1 cellular context compared by ENCODE assay signal in genomic region chr7:2258661-2259365, GRCh38.
A peak's percentile ranks its signal among the peaks of the same experiment; 100 is the strongest.
TF ChIP-seq lines count a peak whose summit lies in the region.

No MANE protein-coding gene starts in this region.

TF ChIP-seq in GM12878, 131 proteins besides CTCF, POLR2A, EP300 and RAD21 (continued from another document and continues in another):
- TF ChIP-seq MLLT1 (IDR thresholded peaks at IDR 0.05) (peak; percentile 94), ZBTB4 (CRISPR knock-in tag; IDR thresholded peaks at IDR 0.05) (no peak), KLF5 (IDR thresholded peaks at IDR 0.05; ENCODE audit: partially characterized antibody) (no peak), TCF12 (IDR thresholded peaks at IDR 0.05; ENCODE audit: low read depth, low read length) (peak; percentile 61; the same call in 1 of the 2 replicates), ELK1 (IDR thresholded peaks at IDR 0.05; ENCODE audit: low read depth, low read length) (no peak), E2F4 (IDR thresholded peaks at IDR 0.05; ENCODE audit: low read depth, low read length) (no peak), PML (IDR thresholded peaks at IDR 0.05; ENCODE audit: low read length) (no peak), HDAC6 (IDR thresholded peaks at IDR 0.05; ENCODE audit: unreplicated experiment) (no peak), BRCA1 (IDR thresholded peaks at IDR 0.05; ENCODE audit: low read depth, low read length) (no peak), NR2C1 (IDR thresholded peaks at IDR 0.05) (no peak), ZNF384 (IDR thresholded peaks at IDR 0.05; ENCODE audit: borderline replicate concordance, low read depth, low read length) (no peak), NRF1 (conservative IDR thresholded peaks at IDR 0.05; ENCODE audit: low read depth, low read length) (no peak), BACH1 (IDR thresholded peaks at IDR 0.05; ENCODE audit: borderline replicate concordance) (0 out of 2 replicates have a peak, but pooled peaks have one; percentile 37), BCL11A (IDR thresholded peaks at IDR 0.05; ENCODE audit: low read depth, low read length) (no peak), ATF7 (IDR thresholded peaks at IDR 0.05; ENCODE audit: low read depth) (peak; percentile 54; the same call in 1 of the 2 replicates), SMARCA5 (IDR thresholded peaks at IDR 0.05) (no peak; the same call in 1 of the 2 replicates), FOXM1 (IDR thresholded peaks at IDR 0.05; ENCODE audit: low read depth, low read length) (no peak), SIX5 (IDR thresholded peaks at IDR 0.05; ENCODE audit: low read depth, low read length, severe bottlenecking) (no peak), NFIC (IDR thresholded peaks at IDR 0.05; ENCODE audit: low read depth, low read length) (no peak), MEF2B (IDR thresholded peaks at IDR 0.05; ENCODE audit: partially characterized antibody, poor library complexity, severe bottlenecking) (peak; percentile 21), SREBF1 (IDR thresholded peaks at IDR 0.05; ENCODE audit: low read length) (no peak), BCL3 (IDR thresholded peaks at IDR 0.05; ENCODE audit: borderline replicate concordance, insufficient read depth, low read depth, low read length, poor library complexity, severe bottlenecking) (no peak), CREB1 (IDR thresholded peaks at IDR 0.05; ENCODE audit: low read depth) (no peak; the same call in 1 of the 2 replicates), ZNF592 (IDR thresholded peaks at IDR 0.05) (no peak), CBX3 (IDR thresholded peaks at IDR 0.05; ENCODE audit: borderline replicate concordance, low read depth) (no peak), PAX5 (IDR thresholded peaks at IDR 0.05; ENCODE audit: borderline replicate concordance, low read depth, low read length) (peak; percentile 66; the same call in 1 of the 2 replicates), IKZF2 (IDR thresholded peaks at IDR 0.05) (peak; percentile 77 to 84), DPF2 (IDR thresholded peaks at IDR 0.05) (peak; percentile 93), NR2C2 (IDR thresholded peaks at IDR 0.05; ENCODE audit: borderline replicate concordance, control insufficient read depth, insufficient read length, low read depth) (no peak), SMC3 (IDR thresholded peaks at IDR 0.05; ENCODE audit: borderline replicate concordance, low read length) (no peak), RBBP5 (conservative IDR thresholded peaks at IDR 0.05) (no peak), LARP7 (IDR thresholded peaks at IDR 0.05) (0 out of 2 replicates have a peak, but pooled peaks have one; percentile 24), JUND (IDR thresholded peaks at IDR 0.05; ENCODE audit: low read depth, low read length) (no peak), NR2F1 (conservative IDR thresholded peaks at IDR 0.05) (peak; percentile 88), TAF1 (IDR thresholded peaks at IDR 0.05; ENCODE audit: borderline replicate concordance, low read depth, low read length) (no peak), USF1 (IDR thresholded peaks at IDR 0.05; ENCODE audit: borderline replicate concordance, extremely low read length, insufficient read depth, low read depth, low read length) (no peak), RELB (IDR thresholded peaks at IDR 0.05; ENCODE audit: low read depth) (peak; percentile 75; the same call in 1 of the 2 replicates), EZH2 (IDR thresholded peaks at IDR 0.05; ENCODE audit: borderline replicate concordance, control insufficient read depth, low read depth, low read length) (no peak), CHD4 (IDR thresholded peaks at IDR 0.05) (no peak), TARDBP (IDR thresholded peaks at IDR 0.05; ENCODE audit: borderline replicate concordance) (no peak), POLR2AphosphoS2 (IDR thresholded peaks at IDR 0.05; ENCODE audit: low read depth, low read length) (no peak), POU2F2 (IDR thresholded peaks at IDR 0.05; ENCODE audit: borderline replicate concordance, low read depth, low read length) (no peak), NKRF (conservative IDR thresholded peaks at IDR 0.05) (no peak), TCF3 (IDR thresholded peaks at IDR 0.05; ENCODE audit: borderline replicate concordance, insufficient read depth, low read depth, low read length) (no peak), FOS (IDR thresholded peaks at IDR 0.05; ENCODE audit: borderline replicate concordance, extremely low read depth, insufficient read length) (no peak), SUPT20H (IDR thresholded peaks at IDR 0.05; ENCODE audit: borderline replicate concordance, control insufficient read depth, low read depth, low read length) (no peak), HDAC2 (IDR thresholded peaks at IDR 0.05) (no peak), ZNF24 (IDR thresholded peaks at IDR 0.05) (0 out of 2 replicates have a peak, but pooled peaks have one; percentile 16), ZNF207 (IDR thresholded peaks at IDR 0.05; ENCODE audit: borderline replicate concordance) (no peak), YY1 (IDR thresholded peaks at IDR 0.05; ENCODE audit: low read depth, low read length) (no peak), CHD1 (IDR thresholded peaks at IDR 0.05; ENCODE audit: low read depth, low read length) (no peak), STAT1 (conservative IDR thresholded peaks at IDR 0.05) (no peak), GABPA (IDR thresholded peaks at IDR 0.05; ENCODE audit: low read depth) (no peak), MEF2A (IDR thresholded peaks at IDR 0.05; ENCODE audit: insufficient read depth, low read depth, low read length) (no peak)
